8 cellular contexts compared by ENCODE assay signal in the genomic region with DNA sequence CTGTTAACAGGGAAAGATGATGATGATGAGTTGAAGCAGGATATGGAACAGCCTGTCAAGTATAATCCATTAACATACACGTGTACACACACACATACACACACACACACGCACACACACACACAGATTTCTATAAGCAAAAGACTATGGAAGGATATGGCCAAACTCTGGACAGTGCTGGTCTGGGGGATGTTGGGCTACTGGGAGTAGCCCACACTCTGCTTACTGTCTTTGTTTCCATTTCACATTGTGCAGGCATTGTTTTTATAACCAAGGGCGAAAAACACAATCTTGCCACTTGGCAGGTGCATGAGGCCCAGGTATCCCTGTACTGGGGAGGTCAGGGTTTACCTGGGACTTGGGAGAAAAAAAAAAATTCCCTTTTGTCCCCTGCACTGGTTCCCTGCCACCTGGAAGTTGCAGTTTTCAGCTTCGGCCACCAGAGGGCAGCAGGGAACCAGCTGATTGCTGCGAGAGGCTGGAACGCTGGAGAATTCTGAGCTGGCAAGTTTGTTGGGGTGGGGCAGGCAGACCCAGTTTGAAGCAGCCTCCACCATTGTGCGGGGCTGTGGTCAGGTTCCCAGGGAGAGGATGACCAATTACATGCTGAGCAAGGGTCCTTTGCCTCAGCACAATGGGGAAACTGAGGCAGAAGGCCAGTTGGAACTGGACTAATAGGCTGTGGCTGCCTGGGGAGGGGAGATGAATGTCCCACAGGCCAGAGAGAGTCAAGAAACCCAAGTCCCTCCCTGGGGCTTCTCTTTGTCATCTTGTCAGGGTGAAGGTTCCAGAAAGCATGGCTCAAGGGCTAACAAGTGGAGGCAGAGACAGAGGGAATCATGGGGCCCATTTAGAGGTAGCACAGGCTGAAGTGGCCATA. TPM values are rescaled to one million over a fixed set of nuclear protein-coding genes. Genes with fewer than 3 reads are reported as not detected.
DNase-seq lines count a peak whose midpoint lies in the region; ATAC-seq, FAIRE-seq and TF ChIP-seq lines count a peak whose summit lies in the region.

No MANE protein-coding gene starts in this region.

- no TSS peak for BruUV-seq in PC-9 (replicated peaks; lab: Mats Ljungman, UMichigan)

- no peak for TF ChIP-seq EP300 in neural cell (conservative IDR thresholded peaks at IDR 0.05; ENCODE audit: poor library complexity, severe bottlenecking)

- peak; percentile 25 for FAIRE-seq in G401.6 (lab: Jason Lieb, UNC)

- H3K4me1 ChIP-seq in PC-9 (replicated peaks; ENCODE audit: insufficient read depth), result 0 out of 2 replicates have a peak, but pooled peaks cover 10% of the 10 kb centered on the region

- H3K9me3 ChIP-seq in PC-9 (ENCODE audit: insufficient read depth, low read depth) (peaks cover 11% of the 10 kb centered on the region; the same call in 1 of the 2 replicates), neural cell (ENCODE audit: low read length) (no peaks in the 10 kb centered on the region)

- H3K4me2 ChIP-seq in PC-9 (no peak overlapping the region), neural cell (ENCODE audit: low read length) (no peak overlapping the region)

- H4K20me1 ChIP-seq in PC-9 (ENCODE audit: insufficient read depth) (no peaks in the 10 kb centered on the region), neural cell (ENCODE audit: insufficient read depth) (no peaks in the 10 kb centered on the region)

- no peak overlapping the region for H3K27ac ChIP-seq in PC-9
- no peak overlapping the region for H3K27ac ChIP-seq in neural cell (ENCODE audit: low read length)

- H3K79me2 ChIP-seq in PC-9 (ENCODE audit: low read depth), result no peaks in the 10 kb centered on the region
- H3K79me2 ChIP-seq in neural cell (replicated peaks; ENCODE audit: insufficient read depth, low read length), result no peaks in the 10 kb centered on the region

- H3K4me3 ChIP-seq in PC-9 (no peak overlapping the region), neural cell (ENCODE audit: low read length) (no peak overlapping the region)

- no peaks in the 10 kb centered on the region for H3K27me3 ChIP-seq in PC-9 (ENCODE audit: insufficient read depth, low read depth)
- no peaks in the 10 kb centered on the region for H3K27me3 ChIP-seq in neural cell (ENCODE audit: insufficient read depth, low read depth, low read length)

- POLR2A ChIA-PET in PC-9 (lab: Charles Lee; ENCODE audit: unreplicated experiment), result interaction anchor here (0.7 kb wide), 1 partner anchor 85 kb away, joined by 8 read pairs; no protein-coding TSS in a partner anchor

- intact Hi-C loops in PC-9 (cut with micrococcal nuclease; ENCODE audit: unreplicated experiment), result loop anchor here (1.0 to 5.0 kb wide), 5 partner anchors 60 to 553 kb away; no protein-coding TSS in a partner anchor

- peak; percentile 63 to 87 for DNase-seq in PC-9
- peak; percentile 85 to 87 for DNase-seq in activated T-cell treated with anti-CD3 and anti-CD28 coated beads, Interleukin-2, amount 50 U/mL, for 48 hours
- DNase-seq in fibroblast of peridontal ligament (ENCODE audit: extremely low read depth), result peak; percentile 73
- peak; percentile 83 for DNase-seq in stimulated activated naive CD8-positive, alpha-beta T cell treated with anti-CD3 and anti-CD28 coated beads, Interleukin-15, Interleukin-2, amounts not matched to agents 100 U/mL and 50 U/mL, for 24 hours
- no peak for DNase-seq in SHP77 treated with DMSO at 0.1 percent for 48 hours (lab: John Stamatoyannopoulos, UW)

- H3K9ac ChIP-seq in neural cell (ENCODE audit: low read length), result no peak overlapping the region

- H3K36me3 ChIP-seq in PC-9 (ENCODE audit: low read depth), result no peaks in the 10 kb centered on the region
- no peaks in the 10 kb centered on the region for H3K36me3 ChIP-seq in neural cell (ENCODE audit: insufficient read depth, low read length)

- peak; percentile 100 for TF ChIP-seq CTCF in PC-9 (conservative IDR thresholded peaks at IDR 0.05)
- TF ChIP-seq CTCF in neural cell (IDR thresholded peaks at IDR 0.05; ENCODE audit: poor library complexity, severe bottlenecking), result peak; percentile 95

- peak; percentile 62 for ATAC-seq in HG03159 (IDR thresholded peaks at IDR 0.05; ENCODE audit: unreplicated experiment)
- ATAC-seq in stimulated activated naive CD8-positive, alpha-beta T cell treated with anti-CD3 and anti-CD28 coated beads, Interleukin-15, Interleukin-2, amounts not matched to agents 100 U/mL and 50 U/mL, for 24 hours, result peak; percentile 45

- CTCF ChIA-PET in PC-9 (lab: Charles Lee), result interaction anchor here (0.6 to 1.4 kb wide), 13 partner anchors 8 to 1338 kb away, joined by 3 to 12 read pairs (median 4); no protein-coding TSS in a partner anchor

- H3K9me2 ChIP-seq in PC-9 (ENCODE audit: insufficient read depth), result no peaks in the 10 kb centered on the region
- H3K9me2 ChIP-seq in neural cell (ENCODE audit: insufficient read depth, low read length), result no peaks in the 10 kb centered on the region

- H3F3A ChIP-seq in PC-9 (ENCODE audit: insufficient read depth, low read depth) (peaks cover 21% of the 10 kb centered on the region; the same call in 1 of the 2 replicates), neural cell (ENCODE audit: insufficient read depth, low read length, poor library complexity, severe bottlenecking) (no peaks in the 10 kb centered on the region)

- peak; percentile 94 for TF ChIP-seq RAD21 in neural cell (conservative IDR thresholded peaks at IDR 0.05)

- H2AFZ ChIP-seq in PC-9 (no peak overlapping the region), neural cell (ENCODE audit: low read depth, low read length) (no peak overlapping the region)

TF ChIP-seq in neural cell, 6 proteins besides CTCF, POLR2A, EP300 and RAD21:
- no peak for TF ChIP-seq EZH2 (IDR thresholded peaks at IDR 0.05; ENCODE audit: borderline replicate concordance, insufficient read depth, low read length, poor library complexity, severe bottlenecking)
- no peak for TF ChIP-seq MXI1 (conservative IDR thresholded peaks at IDR 0.05; ENCODE audit: poor library complexity, severe bottlenecking)
- TF ChIP-seq SMC3 (conservative IDR thresholded peaks at IDR 0.05; ENCODE audit: poor library complexity), result peak; percentile 96

RNA-seq across cellular contexts. Expression of a gene that starts 27.3 kb away (rescaled TPM):
- total RNA-seq in PC-9 (2021), result 171 and 203 TPM in 2 replicates
- polyA plus RNA-seq in neural cell, result 13.6 and 15.4 TPM in 2 replicates
- polyA minus RNA-seq in neural cell, result 8.5 and 9.5 TPM in 2 replicates
